In the genomic region with DNA sequence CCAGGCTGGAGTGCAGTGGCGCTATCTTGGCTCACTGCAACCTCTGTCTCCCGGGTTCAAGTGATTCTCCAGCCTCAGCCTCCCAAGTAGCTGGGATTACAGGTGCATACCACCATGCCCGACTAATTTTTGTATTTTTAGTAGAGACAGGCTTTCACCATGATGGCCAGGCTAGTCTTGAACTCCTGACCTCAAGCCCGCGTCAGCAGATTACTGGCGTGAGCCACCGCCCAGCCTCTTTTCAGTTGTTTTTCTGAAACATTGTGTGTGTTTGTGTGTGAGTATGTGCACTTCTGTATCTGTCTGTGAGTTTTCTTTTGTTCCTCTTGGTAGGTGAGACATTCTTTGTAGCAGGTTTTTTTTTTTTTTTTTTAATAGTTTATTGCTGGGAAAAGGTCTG, we compare ENCODE assay signal across 9 cellular contexts. TPM values are rescaled to one million over a fixed set of nuclear protein-coding genes. Genes with fewer than 3 reads are reported as not detected.
"Had no signal": no experiment of that assay in that cellular context is flagged by ENCODE, and none has a peak within 500 bp of the region (broad histone marks: within the 10 kb centered on the region; RNA-seq: fewer than 3 reads in every experiment).

No MANE protein-coding gene starts in this region.

RNA-seq across cellular contexts. Expression of a gene that starts 30.0 kb away (rescaled TPM):
- total RNA-seq: left lung, mucosa of descending colon, osteoblast, SJCRH30 had no signal
- polyA plus RNA-seq: mammary epithelial cell, urinary bladder had no signal

RNA-seq across cellular contexts. Expression of a gene that starts 52.7 kb away (rescaled TPM):
- total RNA-seq: cardiac muscle cell, mucosa of descending colon, osteoblast, psoas muscle, urinary bladder had no signal
- polyA plus RNA-seq: cardiac muscle cell, neural cell had no signal
